In the genomic region with DNA sequence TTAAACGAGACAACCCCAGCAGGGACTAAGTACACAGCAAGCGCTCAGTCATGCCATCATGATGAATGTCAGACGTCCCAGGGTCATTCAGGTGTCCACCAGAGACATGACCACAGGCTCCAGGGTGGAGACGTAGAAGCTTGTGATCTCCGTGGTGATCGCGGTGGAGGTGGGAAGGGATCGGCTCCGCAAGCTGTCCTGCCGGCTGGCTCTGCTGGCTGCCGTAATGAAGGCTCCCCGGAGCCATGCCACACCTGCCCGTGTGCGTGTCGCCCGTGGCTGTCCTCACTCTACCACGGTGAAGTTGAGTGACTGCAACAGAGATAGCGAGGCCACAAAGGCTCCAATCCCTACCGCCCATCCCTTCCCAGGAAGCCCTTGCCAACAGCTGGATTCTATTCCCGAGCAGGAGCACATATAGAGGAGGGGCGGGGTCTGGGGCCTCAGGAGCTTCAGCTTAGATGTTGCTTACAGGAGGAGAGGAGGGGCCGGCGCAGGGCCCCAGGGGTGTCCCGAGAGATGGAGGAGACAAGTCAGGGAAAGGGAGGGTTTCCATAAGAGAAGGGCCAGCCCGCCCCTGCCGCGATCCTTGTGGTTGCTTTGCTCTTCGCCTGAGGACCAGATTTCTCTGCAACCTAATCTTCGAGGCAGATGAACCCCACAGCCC, we compare ENCODE assay signal across 21 cellular contexts.
"Had no signal": no experiment of that assay in that cellular context is flagged by ENCODE, and none has a peak within 500 bp of the region (broad histone marks: within the 10 kb centered on the region; RNA-seq: fewer than 3 reads in every experiment).

No MANE protein-coding gene starts in this region.

- H3K27ac ChIP-seq: epithelial cell of prostate, esophagus muscularis mucosa, gastrocnemius medialis, hepatocyte, neutrophil, right atrium auricular region, stomach had no signal

- H3K36me3 Mint-ChIP-seq: naive thymus-derived CD4-positive, alpha-beta T cell had no signal

- H3K4me3 Mint-ChIP-seq: naive thymus-derived CD4-positive, alpha-beta T cell had no signal

- H3K4me3 ChIP-seq: dorsolateral prefrontal cortex, esophagus muscularis mucosa, gastrocnemius medialis, hepatocyte, right atrium auricular region, stomach had no signal

- ATAC-seq: gastrocnemius medialis; naive thymus-derived CD4-positive, alpha-beta T cell had no signal

- H3K27ac Mint-ChIP-seq: naive thymus-derived CD4-positive, alpha-beta T cell; nephron progenitor cell had no signal

- H3K4me1 ChIP-seq: esophagus muscularis mucosa, gastrocnemius medialis, right atrium auricular region, stomach had no signal

- H3K4me1 Mint-ChIP-seq: naive thymus-derived CD4-positive, alpha-beta T cell had no signal

- H3K9me3 ChIP-seq: esophagus muscularis mucosa, gastrocnemius medialis, neutrophil, right atrium auricular region, stomach had no signal

- H3K36me3 ChIP-seq: esophagus muscularis mucosa, gastrocnemius medialis, neutrophil, right atrium auricular region, stomach had no signal

- H3K27me3 ChIP-seq: hepatocyte had no signal

- H3K9me3 Mint-ChIP-seq: naive thymus-derived CD4-positive, alpha-beta T cell; nephron progenitor cell had no signal

- DNase-seq: cerebellar nuclear complex; cortex of kidney; dorsolateral prefrontal cortex; effector memory CD4-positive, alpha-beta T cell; gastrocnemius medialis; glutamatergic neuron; kidney glomerular epithelial cell; mammary epithelial cell; naive thymus-derived CD4-positive, alpha-beta T cell; nephron progenitor cell; small intestine; stimulated activated CD4-positive, alpha-beta T cell treated with anti-CD3 and anti-CD28 coated beads, Interleukin-12 subunit alpha, Interleukin-12 subunit beta, amount 100 ng/mL, for 4 hours; stimulated activated naive CD4-positive, alpha-beta T cell; stomach; substantia nigra; trophoblast cell had no signal
